Comparison of ENCODE assay signal across 17 cellular contexts in genomic region chr21:36350282-36350910, GRCh38. TPM values are rescaled to one million over a fixed set of nuclear protein-coding genes. Genes with fewer than 3 reads are reported as not detected.
A peak's percentile ranks its signal among the peaks of the same experiment; 100 is the strongest.
DNase-seq lines count a peak whose midpoint lies in the region; ATAC-seq, FAIRE-seq and TF ChIP-seq lines count a peak whose summit lies in the region.
"Had no signal": no experiment of that assay in that cellular context is flagged by ENCODE, and none has a peak within 500 bp of the region (broad histone marks: within the 10 kb centered on the region; RNA-seq: fewer than 3 reads in every experiment).

No MANE protein-coding gene starts in this region.

- in situ Hi-C loops in K562 (cut with MboI): no loop called here

- no peaks in the 10 kb centered on the region for H3K9me1 ChIP-seq in K562 (ENCODE audit: control insufficient read depth, insufficient read depth, low read length)

- DNase-seq in A172 (ENCODE audit: low spot score): peak; percentile 74
- peak; percentile 28 for DNase-seq in GM04504 (ENCODE audit: low read depth)
- DNase-seq in K562 (ENCODE audit: extremely low read depth in 1 of 4, low spot score in 3 of 4): no peak
- DNase-seq in iris pigment epithelial cell (ENCODE audit: low read depth): peak; percentile 67
- no peak for DNase-seq in activated T-cell treated with anti-CD3 and anti-CD28 coated beads, Interleukin-2, amount 50 U/mL, for 72 hours
- no peak for DNase-seq in erythroblast (lab: John Stamatoyannopoulos, UW)
- no peak for DNase-seq in stimulated activated naive CD4-positive, alpha-beta T cell (lab: John Stamatoyannopoulos, UW)
- no peak for DNase-seq in WERI-Rb-1
- DNase-seq: activated CD4-positive, alpha-beta T cell treated with anti-CD3 and anti-CD28 coated beads for 48 hours; activated naive CD8-positive, alpha-beta T cell treated with anti-CD3 and anti-CD28 coated beads, Interleukin-2, amount 10 ng/mL, durations not matched to agents 7 days and 5 days; KG1; NCI-H1436; NCI-H524; stimulated activated naive CD8-positive, alpha-beta T cell treated with anti-CD3 and anti-CD28 coated beads, Interleukin-15, amount 100 ng/mL, for 72 hours had no signal

- TF ChIP-seq POLR2A in K562 (conservative IDR thresholded peaks at IDR 0.05): no peak
- no peak for TF ChIP-seq POLR2A in erythroblast (IDR thresholded peaks at IDR 0.05; ENCODE audit: low read length)

- no peak for TF ChIP-seq EP300 in K562 (IDR thresholded peaks at IDR 0.05; ENCODE audit: low read length)

- no peak overlapping the region for H3K4me3 Mint-ChIP-seq in activated T-cell treated with anti-CD3 and anti-CD28 coated beads, Interleukin-2, amount 50 U/mL, for 72 hours
- H3K4me3 Mint-ChIP-seq: activated naive CD8-positive, alpha-beta T cell treated with anti-CD3 and anti-CD28 coated beads, Interleukin-2, amount 10 ng/mL, durations not matched to agents 7 days and 5 days; neural crest cell; stimulated activated naive CD8-positive, alpha-beta T cell treated with anti-CD3 and anti-CD28 coated beads, Interleukin-15, amount 100 ng/mL, for 72 hours; T-helper 1 cell treated with Interleukin-12 subunit alpha and Interleukin-12 subunit beta and Interleukin-4 antibody, amounts not matched to agents 30 μg/mL and 1 μg/mL, for 36 hours had no signal

- H3K27me3 Mint-ChIP-seq in activated T-cell treated with anti-CD3 and anti-CD28 coated beads, Interleukin-2, amount 50 U/mL, for 72 hours (ENCODE audit: low read depth): no peaks in the 10 kb centered on the region
- H3K27me3 Mint-ChIP-seq: activated naive CD8-positive, alpha-beta T cell treated with anti-CD3 and anti-CD28 coated beads, Interleukin-2, amount 10 ng/mL, durations not matched to agents 7 days and 5 days; stimulated activated naive CD8-positive, alpha-beta T cell treated with anti-CD3 and anti-CD28 coated beads, Interleukin-15, amount 100 ng/mL, for 72 hours had no signal

- POLR2A ChIA-PET in K562 (lab: Yijun Ruan, JAX): interaction anchor here (0.6 to 3.0 kb wide), 7 partner anchors 7 to 206 kb away, joined by 3 to 16 read pairs (median 3); partner anchors contain the start of gene MORC3

- no peaks in the 10 kb centered on the region for H3K9me3 ChIP-seq in K562 (replicated peaks; ENCODE audit: control insufficient read depth, insufficient read depth, low read depth, low read length)
- no peaks in the 10 kb centered on the region for H3K9me3 ChIP-seq in WERI-Rb-1 (ENCODE audit: severe bottlenecking)

- peaks cover 4% of the 10 kb centered on the region; the same call in 1 of the 3 replicates for H3K79me2 ChIP-seq in K562 (ENCODE audit: control insufficient read depth, insufficient read depth, low read length)

- H3K9ac ChIP-seq in K562 (ENCODE audit: insufficient read depth in 1 of 2, low read depth in 2 of 2, low read length in 2 of 2): no peak overlapping the region

- no peak for FAIRE-seq in K562 (lab: Jason Lieb, UNC)

- H3K36me3 ChIP-seq in K562 (ENCODE audit: control insufficient read depth, insufficient read depth, low read length) (peaks cover 82% of the 10 kb centered on the region), WERI-Rb-1 (peaks cover 77% of the 10 kb centered on the region)

- peaks cover 13% of the 10 kb centered on the region for H3K4me1 Mint-ChIP-seq in activated T-cell treated with anti-CD3 and anti-CD28 coated beads, Interleukin-2, amount 50 U/mL, for 72 hours (ENCODE audit: low read depth)
- H3K4me1 Mint-ChIP-seq: activated naive CD8-positive, alpha-beta T cell treated with anti-CD3 and anti-CD28 coated beads, Interleukin-2, amount 10 ng/mL, durations not matched to agents 7 days and 5 days had no signal

- WGBS in K562 (ENCODE audit: insufficient coverage, low coverage, missing lambda C conversion rate): 86% methylated on average over 11 of the region's 11 CpGs

- peak; percentile 37; the same call in 2 of the 3 replicates for ATAC-seq in K562
- no peak for ATAC-seq in activated T-cell treated with anti-CD3 and anti-CD28 coated beads, Interleukin-2, amount 50 U/mL, for 72 hours (replicated peaks in 1 of 2)
- ATAC-seq: stimulated activated naive CD8-positive, alpha-beta T cell treated with anti-CD3 and anti-CD28 coated beads, Interleukin-15, amount 100 ng/mL, for 72 hours had no signal

- intact Hi-C loops in K562 (cut with micrococcal nuclease): no loop called here

- no peaks in the 10 kb centered on the region for H3K4me1 ChIP-seq in K562 (replicated peaks in 1 of 2; ENCODE audit: control insufficient read depth in 2 of 2, insufficient read depth in 2 of 2, low read length in 2 of 2)

- peaks cover 4 to 35% of the 10 kb centered on the region in 2 donors for H3K36me3 Mint-ChIP-seq in activated T-cell treated with anti-CD3 and anti-CD28 coated beads, Interleukin-2, amount 50 U/mL, for 72 hours (ENCODE audit: insufficient read depth in 2 of 2)

- H3K27me3 ChIP-seq in K562 (ENCODE audit: control insufficient read depth in 2 of 2, insufficient read depth in 2 of 2, low read length in 2 of 2): no peaks in the 10 kb centered on the region
- no peaks in the 10 kb centered on the region for H3K27me3 ChIP-seq in WERI-Rb-1 (ENCODE audit: insufficient read depth, low read depth, severe bottlenecking)

- H3K27ac ChIP-seq in K562 (ENCODE audit: extremely low read depth, low read depth, low read length) (no peak overlapping the region), WERI-Rb-1 (no peak overlapping the region)

- H3K4me3 ChIP-seq in K562 (no peak overlapping the region), WERI-Rb-1 (ENCODE audit: low read depth, low read length) (no peak overlapping the region)
- H3K4me3 ChIP-seq: lung had no signal

- H2AFZ ChIP-seq in K562 (ENCODE audit: low read depth, low read length): no peak overlapping the region

- no TSS peak for BruUV-seq in K562 (replicated peaks; lab: Mats Ljungman, UMichigan)

- no peaks in the 10 kb centered on the region for H3K9me3 Mint-ChIP-seq in activated T-cell treated with anti-CD3 and anti-CD28 coated beads, Interleukin-2, amount 50 U/mL, for 72 hours
- H3K9me3 Mint-ChIP-seq: activated naive CD8-positive, alpha-beta T cell treated with anti-CD3 and anti-CD28 coated beads, Interleukin-2, amount 10 ng/mL, durations not matched to agents 7 days and 5 days; neural crest cell; stimulated activated naive CD8-positive, alpha-beta T cell treated with anti-CD3 and anti-CD28 coated beads, Interleukin-15, amount 100 ng/mL, for 72 hours; T-helper 1 cell treated with Interleukin-12 subunit alpha and Interleukin-12 subunit beta and Interleukin-4 antibody, amounts not matched to agents 30 μg/mL and 1 μg/mL, for 36 hours had no signal

- TF ChIP-seq RAD21 in K562 (CRISPR knock-in tag; conservative IDR thresholded peaks at IDR 0.05 in 1 of 2, IDR thresholded peaks at IDR 0.05 in 1 of 2): no peak

- TF ChIP-seq CTCF in K562 (IDR thresholded peaks at IDR 0.05 in 2 of 3, conservative IDR thresholded peaks at IDR 0.05 in 1 of 3; ENCODE audit: insufficient read depth in 2 of 3, low read depth in 1 of 3, low read length in 3 of 3): no peak
- TF ChIP-seq CTCF in WERI-Rb-1 (IDR thresholded peaks at IDR 0.05; ENCODE audit: low read depth, low read length): no peak

- no peaks in the 10 kb centered on the region for H4K20me1 ChIP-seq in K562 (replicated peaks; ENCODE audit: control insufficient read depth, insufficient read depth, low read length)

- CTCF ChIA-PET in K562 (lab: Yijun Ruan, JAX; ENCODE audit: low intra/inter-chr PET ratio): no interaction called here

- H3K27ac Mint-ChIP-seq in activated T-cell treated with anti-CD3 and anti-CD28 coated beads, Interleukin-2, amount 50 U/mL, for 72 hours: no peak overlapping the region
- H3K27ac Mint-ChIP-seq: activated naive CD8-positive, alpha-beta T cell treated with anti-CD3 and anti-CD28 coated beads, Interleukin-2, amount 10 ng/mL, durations not matched to agents 7 days and 5 days; T-helper 1 cell treated with Interleukin-12 subunit alpha and Interleukin-12 subunit beta and Interleukin-4 antibody, amounts not matched to agents 30 μg/mL and 1 μg/mL, for 36 hours had no signal

- H3K4me2 ChIP-seq in K562 (ENCODE audit: insufficient read depth, low read length): no peak overlapping the region

RNA-seq across cellular contexts. Expression of gene MORC3, which starts 30.4 kb away (rescaled TPM):
- total RNA-seq in A172 (2014; rRNA removed; shearing (Covaris generic)): 43.0 and 49.1 TPM in 2 replicates
- total RNA-seq in K562 (2011; cell fraction: chromatin; rRNA removed; ENCODE audit: low replicate concordance): 69.1 and 213 TPM in 2 replicates
- total RNA-seq in K562 (2011; cell fraction: nucleolus; rRNA removed): 39.4 and 52.0 TPM in 2 replicates
- 78.0 and 101 TPM in 2 replicates for total RNA-seq in K562 (2011; cell fraction: nucleoplasm; rRNA removed)
- total RNA-seq in K562 (2014; rRNA removed) (34.5 and 48.6 TPM in 2 replicates), K562 (2014; rRNA removed; fragmentation: Illumina TruSeq; extraction: Trizol) (53.7 and 61.1 TPM in 2 replicates), K562 (2015; rRNA removed; fragmentation: Illumina TruSeq; extraction: Trizol) (46.0 and 52.1 TPM in 2 replicates), K562 (2021) (29.5 and 36.1 TPM in 2 replicates)
- polyA plus RNA-seq in K562 (2011; rRNA removed) (34.6 and 43.4 TPM in 2 replicates), K562 (2014; fragmentation: Illumina TruSeq; extraction: Trizol) (30.0 and 36.0 TPM in 2 replicates), K562 (2014; fragmentation: Nextera tagmentation; extraction: Ambion mirVana) (10 to 100 TPM; 12.7 to 20.5 TPM), K562 (2014; rRNA removed) (26.1 and 30.6 TPM in 2 replicates)
- 4.9 and 13.5 TPM in 2 replicates for polyA plus RNA-seq in K562 (2011; cell fraction: cytosol; rRNA removed)
- 19.9 and 29.4 TPM in 2 replicates for polyA plus RNA-seq in K562 (2011; cell fraction: nucleus; rRNA removed)
- polyA plus RNA-seq in K562 (2012): 16.6 and 19.7 TPM in 2 replicates
- polyA minus RNA-seq in K562 (2011; rRNA and poly(A)+ RNA removed): 86.5 and 93.2 TPM in 2 replicates
- polyA minus RNA-seq in K562 (2011; cell fraction: cytosol; rRNA and poly(A)+ RNA removed): 19.8 and 24.6 TPM in 2 replicates
- 31.8 and 54.8 TPM in 2 replicates for polyA minus RNA-seq in K562 (2011; cell fraction: nucleus; rRNA and poly(A)+ RNA removed)
- 10 to 100 TPM; 30.2 to 32.7 TPM for total RNA-seq in activated T-cell treated with anti-CD3 and anti-CD28 coated beads, Interleukin-2, amount 50 U/mL, for 72 hours

RNA-seq across cellular contexts. Expression of gene CHAF1B, which starts 34.8 kb away (rescaled TPM):
- 25.9 and 33.9 TPM in 2 replicates for total RNA-seq in A172 (2014; rRNA removed; shearing (Covaris generic))
- 28.3 and 29.4 TPM in 2 replicates for total RNA-seq in K562 (2011; cell fraction: chromatin; rRNA removed; ENCODE audit: low replicate concordance)
- 14.1 and 17.0 TPM in 2 replicates for total RNA-seq in K562 (2011; cell fraction: nucleolus; rRNA removed)
- total RNA-seq in K562 (2011; cell fraction: nucleoplasm; rRNA removed): 21.1 and 28.3 TPM in 2 replicates
- total RNA-seq in K562 (2014; rRNA removed) (17.8 and 23.0 TPM in 2 replicates), K562 (2014; rRNA removed; fragmentation: Illumina TruSeq; extraction: Trizol) (24.0 and 28.3 TPM in 2 replicates), K562 (2015; rRNA removed; fragmentation: Illumina TruSeq; extraction: Trizol) (22.7 and 23.4 TPM in 2 replicates), K562 (2021) (32.3 and 36.8 TPM in 2 replicates)
- polyA plus RNA-seq in K562 (2011; rRNA removed) (21.0 and 24.4 TPM in 2 replicates), K562 (2014; fragmentation: Illumina TruSeq; extraction: Trizol) (29.7 and 34.2 TPM in 2 replicates), K562 (2014; fragmentation: Nextera tagmentation; extraction: Ambion mirVana) (10 to 100 TPM in 1 of 2 experiments, 1 to 10 TPM in 1; 7.5 to 12.2 TPM), K562 (2014; rRNA removed) (19.4 and 23.4 TPM in 2 replicates)
- polyA plus RNA-seq in K562 (2011; cell fraction: cytosol; rRNA removed): 14.7 and 17.6 TPM in 2 replicates
- polyA plus RNA-seq in K562 (2011; cell fraction: nucleus; rRNA removed): 14.3 and 15.2 TPM in 2 replicates
- 19.3 and 19.7 TPM in 2 replicates for polyA plus RNA-seq in K562 (2012)
- polyA minus RNA-seq in K562 (2011; rRNA and poly(A)+ RNA removed): 19.1 and 20.2 TPM in 2 replicates
- 17.5 and 19.8 TPM in 2 replicates for polyA minus RNA-seq in K562 (2011; cell fraction: cytosol; rRNA and poly(A)+ RNA removed)
- polyA minus RNA-seq in K562 (2011; cell fraction: nucleus; rRNA and poly(A)+ RNA removed): 7.4 and 10.0 TPM in 2 replicates
- 10 to 100 TPM; 26.0 to 35.1 TPM for total RNA-seq in activated T-cell treated with anti-CD3 and anti-CD28 coated beads, Interleukin-2, amount 50 U/mL, for 72 hours

Comparison
In these comparisons a context has a peak if more than half of its experiments do, and no peak if none do; other contexts are left out.
1. DNase-seq: peak in A172 (single experiment), GM04504 (single experiment) and iris pigment epithelial cell (single experiment); none in K562 (0 of 4), activated T-cell treated with anti-CD3 and anti-CD28 coated beads, Interleukin-2, amount 50 U/mL, for 72 hours (0 of 2), erythroblast (0 of 2), stimulated activated naive CD4-positive, alpha-beta T cell (0 of 6) and WERI-Rb-1 (single experiment).